ENCODE assay signal across 18 cellular contexts in the genomic region with DNA sequence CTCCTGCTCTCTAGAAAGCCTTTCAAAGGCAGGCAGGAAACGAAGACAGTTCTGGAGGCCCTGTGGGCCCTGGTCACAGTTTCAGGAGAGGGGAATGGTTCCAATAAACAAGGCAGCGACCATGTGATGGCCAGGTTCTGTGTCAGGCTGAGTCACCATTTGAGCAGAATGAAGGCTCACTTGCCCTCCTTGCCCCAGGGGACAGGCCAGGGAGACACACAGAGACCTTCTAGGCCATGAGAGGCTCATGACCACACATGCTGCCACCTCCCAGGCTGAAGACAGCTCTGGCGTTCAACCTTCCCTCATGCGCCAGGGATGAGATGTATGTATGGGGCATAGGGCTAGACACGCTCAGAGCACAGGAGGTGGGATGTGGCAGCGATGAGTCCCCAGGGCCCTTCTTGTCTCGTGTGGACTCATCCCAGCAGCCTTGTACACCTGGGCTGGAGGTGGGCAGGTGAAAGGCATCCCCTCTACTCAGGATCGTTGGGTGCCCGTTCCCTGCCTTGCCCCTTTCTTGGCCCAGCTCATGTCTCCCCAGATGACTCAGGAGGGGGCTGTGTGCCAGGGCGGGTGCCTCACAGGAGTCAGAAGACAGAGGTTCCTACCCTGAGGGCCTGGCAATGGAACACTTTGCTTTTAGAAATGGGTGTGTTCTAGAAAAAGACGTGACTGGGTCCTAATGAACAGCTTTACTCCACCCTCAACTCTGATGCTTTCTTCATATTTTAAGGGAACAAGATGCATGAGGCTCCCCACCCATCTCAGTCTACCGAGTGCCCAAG. TPM values are rescaled to one million over a fixed set of nuclear protein-coding genes. Genes with fewer than 3 reads are reported as not detected.
DNase-seq lines count a peak whose midpoint lies in the region; ATAC-seq, FAIRE-seq and TF ChIP-seq lines count a peak whose summit lies in the region.
"Had no signal": no experiment of that assay in that cellular context is flagged by ENCODE, and none has a peak within 500 bp of the region (broad histone marks: within the 10 kb centered on the region; RNA-seq: fewer than 3 reads in every experiment).

No MANE protein-coding gene starts in this region.

- H4K91ac ChIP-seq in H9 (ENCODE audit: insufficient read length, low read depth, low read length): no peak overlapping the region

- TF ChIP-seq CTCF in AG10803 (conservative IDR thresholded peaks at IDR 0.05; ENCODE audit: low read length) (no peak), H9 (conservative IDR thresholded peaks at IDR 0.05) (no peak), GM12878 (IDR thresholded peaks at IDR 0.05 in 2 of 3, conservative IDR thresholded peaks at IDR 0.05 in 1 of 3; ENCODE audit: control insufficient read depth in 2 of 3, extremely low read depth in 1 of 3, insufficient read depth in 1 of 3, low read depth in 3 of 3, low read length in 3 of 3) (no peak)

- no peak overlapping the region for H3T11ph ChIP-seq in H9 (ENCODE audit: low read length)

- peak; percentile 25 for DNase-seq in AG10803 (ENCODE audit: low read depth)
- DNase-seq in H9: no peak
- DNase-seq in GM12878 (ENCODE audit: low read depth, low spot score): no peak
- peak; percentile 44 for DNase-seq in kidney tubule cell (ENCODE audit: low spot score)
- DNase-seq in AML-193 (lab: John Stamatoyannopoulos, UW): no peak
- DNase-seq: activated CD4-positive, alpha-beta T cell treated with anti-CD3 and anti-CD28 coated beads, Interleukin-2, amount 50 U/mL, for 1 hour; CD4-positive, alpha-beta T cell; HCEC 1CT; MM.1S; NCI-H1436 treated with DMSO at 0.1 percent for 48 hours; NCI-H524 treated with DMSO at 0.1 percent for 48 hours; stimulated activated CD8-positive, alpha-beta memory T cell treated with anti-CD3 and anti-CD28 coated beads, Interleukin-4, amount 100 ng/mL, for 48 hours; uterus had no signal

- no peak overlapping the region for H3K27ac ChIP-seq in H9 (ENCODE audit: insufficient read length, low read depth, low read length)
- H3K27ac ChIP-seq in GM12878 (ENCODE audit: control insufficient read depth, insufficient read depth): no peak overlapping the region
- H3K27ac ChIP-seq: uterus had no signal

- H2BK120ac ChIP-seq in H9 (ENCODE audit: low read depth, low read length, poor library complexity, severe bottlenecking): no peak overlapping the region

- peaks cover 23 to 34% of the 10 kb centered on the region in 2 experiments for H3K4me1 Mint-ChIP-seq in H9

- H3K9me3 Mint-ChIP-seq in H9: no peaks in the 10 kb centered on the region
- H3K9me3 Mint-ChIP-seq: CD4-positive, alpha-beta T cell; dendritic cell treated with granulocyte-macrophage colony-stimulating factor and Interleukin-4, amounts not matched to agents 40 ng/mL and 50 ng/mL, for 4 days had no signal

- H3K14ac ChIP-seq in H9 (ENCODE audit: insufficient read depth, low read length): no peak overlapping the region

- H2BK20ac ChIP-seq in H9 (ENCODE audit: low read depth, low read length, poor library complexity, severe bottlenecking): no peak overlapping the region

- BruUV-seq in GM12878 (replicated peaks; lab: Mats Ljungman, UMichigan): no TSS peak

- H3K23ac ChIP-seq in H9 (ENCODE audit: insufficient read length, low read depth, low read length): no peak overlapping the region

- H3K79me2 ChIP-seq in H9 (ENCODE audit: insufficient read depth, low read length) (no peaks in the 10 kb centered on the region), GM12878 (ENCODE audit: control insufficient read depth, insufficient read depth, low read length) (no peaks in the 10 kb centered on the region)

- H3K4ac ChIP-seq in H9 (ENCODE audit: low read depth, low read length): no peak overlapping the region

- H2AFZ ChIP-seq in H9 (ENCODE audit: low read length): no peak overlapping the region
- H2AFZ ChIP-seq in GM12878 (ENCODE audit: control insufficient read depth, low read depth, low read length): no peak overlapping the region

- WGBS in H9 (ENCODE audit: extremely low coverage, insufficient read length, low lambda C conversion rate): no CpG with 5 or more reads among the region's 12 CpGs
- 29% methylated on average over 12 of the region's 12 CpGs for WGBS in GM12878 (ENCODE audit: insufficient coverage, insufficient replicate concordance, low lambda C conversion rate, missing lambda C conversion rate)

- no peak overlapping the region for H2AK5ac ChIP-seq in H9 (ENCODE audit: insufficient read length, low read length)

- no peak for TF ChIP-seq RAD21 in GM12878 (IDR thresholded peaks at IDR 0.05; ENCODE audit: insufficient read depth, low read depth, low read length)

- FAIRE-seq in GM12878 (lab: Jason Lieb, UNC): no peak

- CTCF ChIA-PET in GM12878 (lab: Yijun Ruan, JAX): interaction anchor here (0.9 kb wide), 1 partner anchor 54 kb away, joined by 3 read pairs; no protein-coding TSS in a partner anchor

- no peak overlapping the region for H3K56ac ChIP-seq in H9 (ENCODE audit: insufficient read length, low read depth, low read length)

- in situ Hi-C loops in GM12878 (cut with MboI): no loop called here

- peak overlapping the region; percentile 31 for H3K18ac ChIP-seq in H9 (ENCODE audit: insufficient read length, low read depth, low read length)

- peaks cover 2% of the 10 kb centered on the region; the same call in 1 of the 2 replicates for H3K27me3 Mint-ChIP-seq in H9 (ENCODE audit: low read depth)
- H3K27me3 Mint-ChIP-seq: CD4-positive, alpha-beta T cell; dendritic cell treated with granulocyte-macrophage colony-stimulating factor and Interleukin-4, amounts not matched to agents 40 ng/mL and 50 ng/mL, for 4 days had no signal

- ATAC-seq in GM12878 (peak; percentile 16; the same call in 2 of the 3 replicates), GM21528 (IDR thresholded peaks at IDR 0.05; ENCODE audit: low FRiP score, unreplicated experiment) (no peak), HG03108 (IDR thresholded peaks at IDR 0.05; ENCODE audit: unreplicated experiment) (no peak), HG03025 (IDR thresholded peaks at IDR 0.05; ENCODE audit: low FRiP score, unreplicated experiment) (no peak)
- ATAC-seq: Right ventricle myocardium inferior had no signal

- H4K20me1 ChIP-seq in H9 (ENCODE audit: control insufficient read depth, insufficient read depth, insufficient read length): no peaks in the 10 kb centered on the region
- no peaks in the 10 kb centered on the region for H4K20me1 ChIP-seq in GM12878 (ENCODE audit: control insufficient read depth, insufficient read depth)

- H3K27me3 ChIP-seq in H9 (ENCODE audit: insufficient read depth, low read length): no peaks in the 10 kb centered on the region
- no peaks in the 10 kb centered on the region; a peak in 2 of 4 replicates for H3K27me3 ChIP-seq in GM12878 (replicated peaks in 1 of 2; ENCODE audit: control insufficient read depth in 2 of 2, insufficient read depth in 2 of 2, low read length in 1 of 2)
- H3K27me3 ChIP-seq: uterus had no signal

- H3K4me3 ChIP-seq in AG10803 (ENCODE audit: low read length) (no peak overlapping the region), GM12878 (no peak overlapping the region)
- H3K4me3 ChIP-seq: uterus had no signal

- POLR2A ChIA-PET in GM12878 (lab: Charles Lee): no interaction called here

- TF ChIP-seq POLR2A in GM12878 (IDR thresholded peaks at IDR 0.05; ENCODE audit: low read depth, low read length): no peak

- TF ChIP-seq EP300 in GM12878 (IDR thresholded peaks at IDR 0.05; ENCODE audit: borderline replicate concordance in 1 of 2, control insufficient read depth in 1 of 2, low read depth in 2 of 2, low read length in 2 of 2): no peak

- intact Hi-C loops in GM12878 (cut with micrococcal nuclease; ENCODE audit: unreplicated experiment): no loop called here

- H3K4me2 ChIP-seq in H9 (ENCODE audit: insufficient read depth, insufficient read length, low read length) (no peak overlapping the region), GM12878 (ENCODE audit: control insufficient read depth, insufficient read depth) (no peak overlapping the region)

- H3K27ac Mint-ChIP-seq in H9: no peak overlapping the region; a peak in 1 of 7 replicates
- H3K27ac Mint-ChIP-seq: CD4-positive, alpha-beta T cell; dendritic cell treated with granulocyte-macrophage colony-stimulating factor and Interleukin-4, amounts not matched to agents 40 ng/mL and 50 ng/mL, for 4 days had no signal

- H3K36me3 ChIP-seq in GM12878 (ENCODE audit: control insufficient read depth in 2 of 2, insufficient read depth in 2 of 2, low read length in 1 of 2): no peaks in the 10 kb centered on the region
- H3K36me3 ChIP-seq: uterus had no signal

- no peak overlapping the region for H2BK12ac ChIP-seq in H9 (ENCODE audit: insufficient read length, low read depth, low read length)

- no peak overlapping the region for H2BK5ac ChIP-seq in H9 (ENCODE audit: insufficient read length, low read length)

- no peak overlapping the region for H4K5ac ChIP-seq in H9 (ENCODE audit: insufficient read length, low read depth, low read length)

- RAD21 ChIA-PET in GM12878 (lab: Charles Lee; ENCODE audit: unreplicated experiment): no interaction called here

- H3K4me3 Mint-ChIP-seq in H9: no peak overlapping the region
- H3K4me3 Mint-ChIP-seq: CD4-positive, alpha-beta T cell; dendritic cell treated with granulocyte-macrophage colony-stimulating factor and Interleukin-4, amounts not matched to agents 40 ng/mL and 50 ng/mL, for 4 days had no signal

- SMC1A ChIA-PET in GM12878 (lab: Charles Lee; ENCODE audit: uncharacterized antibody, unreplicated experiment): interaction anchor here (0.6 to 1.0 kb wide), 2 partner anchors 23 to 191 kb away, joined by 3 read pairs; no protein-coding TSS in a partner anchor

- no peaks in the 10 kb centered on the region for H3K79me1 ChIP-seq in H9 (ENCODE audit: insufficient read depth, low read depth, low read length, poor library complexity, severe bottlenecking)

- no peak overlapping the region for H4K8ac ChIP-seq in H9 (replicated peaks; ENCODE audit: insufficient read length, low read depth, low read length)

- H3K4me1 ChIP-seq in H9 (ENCODE audit: insufficient read depth, low read length) (no peaks in the 10 kb centered on the region), GM12878 (ENCODE audit: control insufficient read depth, insufficient read depth, low read length) (no peaks in the 10 kb centered on the region)
- H3K4me1 ChIP-seq: uterus had no signal

- H3K9ac ChIP-seq in H9 (ENCODE audit: extremely low read depth, insufficient read length, low read length): no peak overlapping the region
- no peak overlapping the region for H3K9ac ChIP-seq in GM12878 (ENCODE audit: control insufficient read depth, insufficient read depth, low read length)

- H3K9me3 ChIP-seq in H9 (ENCODE audit: control insufficient read depth, low read depth, low read length) (no peaks in the 10 kb centered on the region), GM12878 (replicated peaks; ENCODE audit: control insufficient read depth, insufficient read depth, low read length) (no peaks in the 10 kb centered on the region)
- H3K9me3 ChIP-seq: uterus had no signal

- no peaks in the 10 kb centered on the region for H3K23me2 ChIP-seq in H9 (ENCODE audit: insufficient read length, low read depth, low read length, poor library complexity, severe bottlenecking)

- no peaks in the 10 kb centered on the region for H3K36me3 Mint-ChIP-seq in H9 (ENCODE audit: insufficient read depth in 1 of 3, low read depth in 3 of 3)

- H2BK15ac ChIP-seq in H9 (ENCODE audit: low read depth, low read length): no peak overlapping the region

RNA-seq across cellular contexts. Expression of gene TRIM2, which starts 22.8 kb away (rescaled TPM):
- total RNA-seq in H9 (2021): 28.9 and 29.0 TPM in 2 replicates
- total RNA-seq in GM12878 (2013; cell fraction: nucleolus; rRNA removed): 0.29 and 1.3 TPM in 2 replicates
- total RNA-seq in GM12878 (2014; rRNA removed): 0.06 and 0.11 TPM in 2 replicates
- 0.13 TPM in 1 of 2 replicates, not detected in the other for total RNA-seq in GM12878 (2014; rRNA removed; fragmentation: Illumina TruSeq; extraction: Trizol)
- 0.15 and 0.16 TPM in 2 replicates for total RNA-seq in GM12878 (2021)
- 0.24 TPM for polyA plus RNA-seq in GM12878 (2011; ENCODE audit: low read depth)
- 0.16 and 0.18 TPM in 2 replicates for polyA plus RNA-seq in GM12878 (2011; rRNA removed)
- polyA plus RNA-seq in GM12878 (2011; cell fraction: cytosol; rRNA removed): 0.08 and 0.15 TPM in 2 replicates
- 0.06 and 0.58 TPM in 2 replicates for polyA plus RNA-seq in GM12878 (2011; cell fraction: nucleus; rRNA removed)
- polyA plus RNA-seq in GM12878 (2012): 0.48 and 0.51 TPM in 2 replicates
- polyA plus RNA-seq in GM12878 (2014; fragmentation: Illumina TruSeq; extraction: Trizol): 0.07 TPM in 1 of 2 replicates, not detected in the other
- under 1 TPM in 1 of 2 experiments, not detected in 1; 0.18 TPM for polyA plus RNA-seq in GM12878 (2014; fragmentation: Nextera tagmentation; extraction: Ambion mirVana)
- not detected in 2 replicates for polyA plus RNA-seq in GM12878 (2014; rRNA removed)
- under 1 TPM in 1 of 2 experiments, not detected in 1; 0.19 TPM for polyA plus RNA-seq in GM12878 (2016; fragmentation: Nextera tagmentation; extraction: Ambion mirVana)
- 0.36 TPM in 1 of 2 replicates, not detected in the other for polyA minus RNA-seq in GM12878 (2011; rRNA and poly(A)+ RNA removed)
- not detected in 2 replicates for polyA minus RNA-seq in GM12878 (2011; cell fraction: cytosol; rRNA and poly(A)+ RNA removed)
- polyA minus RNA-seq in GM12878 (2011; cell fraction: nucleus; rRNA and poly(A)+ RNA removed): 0.19 and 0.24 TPM in 2 replicates

Comparison
In these comparisons a context has a peak if more than half of its experiments do, and no peak if none do; other contexts are left out.
1. DNase-seq: peak in AG10803 (single experiment) and kidney tubule cell (single experiment); none in H9 (single experiment), GM12878 (single experiment) and AML-193 (0 of 2).
2. RNA of gene TRIM2, which starts 22.8 kb away (total RNA-seq): 28.9 to 29.0 TPM in H9; 0.06 to 1.3 TPM in GM12878; every median in the first group is over 10 times any median in the second.